Comparison of ENCODE assay signal across 8 cellular contexts in the genomic region with DNA sequence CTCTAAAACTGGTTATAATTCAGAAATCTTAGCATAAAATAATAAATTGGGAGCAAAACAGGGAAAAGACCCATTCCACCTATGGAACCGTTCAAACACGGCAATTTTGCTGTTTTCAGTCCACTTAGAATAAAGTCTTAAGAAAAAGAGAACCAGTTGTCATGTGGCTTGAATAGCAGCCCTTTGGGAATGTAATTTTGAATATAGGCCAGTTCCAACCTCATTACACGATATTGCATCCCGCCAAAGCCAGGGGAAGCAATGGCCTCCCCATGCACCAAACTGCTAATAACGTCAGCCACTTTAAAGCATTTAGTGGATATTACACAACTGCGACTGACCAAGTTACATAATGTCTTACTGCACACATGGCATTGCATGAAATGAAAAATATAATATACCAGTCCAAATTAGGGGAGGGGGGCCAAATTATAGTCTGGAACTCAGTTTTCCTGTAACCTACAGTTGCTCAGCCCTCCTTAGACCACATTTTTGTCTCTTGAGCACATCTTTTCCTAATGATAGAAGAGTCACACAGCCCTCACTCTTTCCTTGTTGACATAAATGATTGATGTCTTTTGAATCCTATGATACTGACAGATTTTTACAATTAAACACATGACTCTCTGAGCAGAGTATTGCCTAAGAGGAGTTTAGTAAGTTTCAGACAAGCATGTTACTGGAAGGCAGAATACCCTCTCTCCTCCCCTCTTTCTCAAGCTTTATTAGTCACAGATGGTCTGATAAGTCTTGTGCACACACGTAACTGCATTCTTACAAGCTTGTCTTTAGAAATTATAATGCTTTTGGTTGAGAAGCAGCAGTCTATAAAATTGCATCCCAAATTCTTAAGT. TPM values are rescaled to one million over a fixed set of nuclear protein-coding genes. Genes with fewer than 3 reads are reported as not detected.
DNase-seq lines count a peak whose midpoint lies in the region; ATAC-seq and TF ChIP-seq lines count a peak whose summit lies in the region.

No MANE protein-coding gene starts in this region.

- peaks cover 42% of the 10 kb centered on the region for H3K27me3 ChIP-seq in GM23338 (ENCODE audit: insufficient read depth)
- H3K27me3 ChIP-seq in RWPE2 (ENCODE audit: insufficient read depth, poor library complexity, severe bottlenecking), result no peaks in the 10 kb centered on the region

- no peaks in the 10 kb centered on the region for H3K9me3 ChIP-seq in RWPE2 (ENCODE audit: severe bottlenecking)

- H3K4me1 Mint-ChIP-seq in GM23338, result peaks cover 4% of the 10 kb centered on the region; the same call in 2 of the 3 replicates

- no peaks in the 10 kb centered on the region for H4K20me1 ChIP-seq in GM23338 (replicated peaks; ENCODE audit: insufficient read depth)

- DNase-seq in GM23338 (ENCODE audit: low spot score) (no peak), RWPE2 (ENCODE audit: low spot score) (no peak), erythroblast (lab: John Stamatoyannopoulos, UW) (peak; percentile 82 to 84), omental fat pad (ENCODE audit: low spot score) (no peak), NCI-H1436 treated with DMSO at 0.1 percent for 48 hours (lab: John Stamatoyannopoulos, UW) (no peak), dermis blood vessel endothelial cell (no peak), amygdala (lab: John Stamatoyannopoulos, UW) (no peak)

- H3K27ac ChIP-seq in GM23338 (ENCODE audit: low read depth) (no peak overlapping the region), RWPE2 (ENCODE audit: poor library complexity, severe bottlenecking) (peak overlapping the region; percentile 89)

- peak overlapping the region; percentile 100 for H2AFZ ChIP-seq in GM23338

- no peak for ATAC-seq in GM23338
- ATAC-seq in RWPE2 (ENCODE audit: low read depth), result peak; percentile 57
- ATAC-seq in omental fat pad (ENCODE audit: low FRiP score), result peak; percentile 65
- ATAC-seq in HG02798 (IDR thresholded peaks at IDR 0.05; ENCODE audit: poor library complexity, unreplicated experiment), result no peak

- H3K4me1 ChIP-seq in GM23338 (ENCODE audit: insufficient read depth) (no peaks in the 10 kb centered on the region), RWPE2 (ENCODE audit: insufficient read depth, poor library complexity, severe bottlenecking) (peaks cover 36% of the 10 kb centered on the region)

- H3K36me3 ChIP-seq in GM23338 (ENCODE audit: insufficient read depth) (no peaks in the 10 kb centered on the region), RWPE2 (ENCODE audit: low read depth) (no peaks in the 10 kb centered on the region)

- H3K79me2 ChIP-seq in GM23338 (replicated peaks; ENCODE audit: insufficient read depth), result no peaks in the 10 kb centered on the region

- peak overlapping the region; percentile 72 for H3K4me3 Mint-ChIP-seq in GM23338

- no peaks in the 10 kb centered on the region for H3K36me3 Mint-ChIP-seq in GM23338 (ENCODE audit: low read depth)

- no peak overlapping the region for H3K27ac Mint-ChIP-seq in GM23338

- peak; percentile 31 for TF ChIP-seq POLR2A in erythroblast (IDR thresholded peaks at IDR 0.05; ENCODE audit: low read length)

- no peaks in the 10 kb centered on the region; the same call in 1 of the 2 replicates for H3F3A ChIP-seq in GM23338 (replicated peaks; ENCODE audit: low read depth)

- peaks cover 21% of the 10 kb centered on the region for H3K27me3 Mint-ChIP-seq in GM23338 (ENCODE audit: insufficient read depth, low read depth, poor library complexity)

- peak overlapping the region; percentile 98 for H3K4me2 ChIP-seq in GM23338

- no peaks in the 10 kb centered on the region for H3K9me2 ChIP-seq in GM23338 (ENCODE audit: insufficient read depth)

- H3K9me3 Mint-ChIP-seq in GM23338, result no peaks in the 10 kb centered on the region

- TF ChIP-seq CTCF in GM23338 (conservative IDR thresholded peaks at IDR 0.05; ENCODE audit: low read depth in 2 of 2) (no peak), RWPE2 (IDR thresholded peaks at IDR 0.05; ENCODE audit: poor library complexity, severe bottlenecking) (no peak), omental fat pad (IDR thresholded peaks at IDR 0.05) (no peak)

- H3K4me3 ChIP-seq in GM23338 (peak overlapping the region; percentile 89), RWPE2 (ENCODE audit: severe bottlenecking) (peak overlapping the region; percentile 35)

TF ChIP-seq in GM23338, 12 proteins besides CTCF, POLR2A, EP300 and RAD21:
- TF ChIP-seq EZH2 (IDR thresholded peaks at IDR 0.05; ENCODE audit: low read depth, unreplicated experiment) (no peak), CREB1 (CRISPR knock-in tag; IDR thresholded peaks at IDR 0.05; ENCODE audit: low read depth) (no peak), STAT1 (IDR thresholded peaks at IDR 0.05; ENCODE audit: unreplicated experiment) (no peak), ZNF331 (CRISPR knock-in tag; IDR thresholded peaks at IDR 0.05; ENCODE audit: low read depth) (no peak), NANOG (IDR thresholded peaks at IDR 0.05; ENCODE audit: borderline replicate concordance) (no peak), ZNF462 (CRISPR knock-in tag; IDR thresholded peaks at IDR 0.05) (no peak), ETS1 (IDR thresholded peaks at IDR 0.05) (no peak)

RNA-seq across cellular contexts. Expression of gene PLD1, which starts 1.0 kb away (rescaled TPM):
- total RNA-seq in GM23338 (2014; rRNA removed; shearing (Covaris generic)), result 2.2 and 6.7 TPM in 2 replicates
- 1.4 and 2.0 TPM in 2 replicates for polyA plus RNA-seq in GM23338 (2016; fragmentation: Nextera tagmentation; extraction: Ambion mirVana)
- total RNA-seq in omental fat pad (10 to 100 TPM in 3 of 4 donors, 1 to 10 TPM in 1; 9.7 to 73.3 (median 33.2) TPM), dermis blood vessel endothelial cell (66.2 and 88.7 TPM in 2 replicates)

RNA-seq across cellular contexts. Expression of gene TMEM212, which starts 31.9 kb away (rescaled TPM):
- total RNA-seq in GM23338 (2014; rRNA removed; shearing (Covaris generic)), result not detected in 2 replicates
- not detected in 2 replicates for polyA plus RNA-seq in GM23338 (2016; fragmentation: Nextera tagmentation; extraction: Ambion mirVana)
- total RNA-seq in omental fat pad, result not detected
- not detected in 2 replicates for total RNA-seq in dermis blood vessel endothelial cell

Comparison
In these comparisons a context has a peak if more than half of its experiments do, and no peak if none do; other contexts are left out.
1. ATAC-seq: peak in RWPE2 (single experiment) and omental fat pad (single experiment); none in GM23338 (single experiment) and HG02798 (single experiment).
2. DNase-seq: peak in erythroblast (2 of 2); none in GM23338 (single experiment), RWPE2 (single experiment), omental fat pad (single experiment), NCI-H1436 treated with DMSO at 0.1 percent for 48 hours (single experiment), dermis blood vessel endothelial cell (single experiment) and amygdala (0 of 56).